In genomic region chr2:134271758-134272157, GRCh38 we compare ENCODE assay signal across 15 cellular contexts. TPM values are rescaled to one million over a fixed set of nuclear protein-coding genes. Genes with fewer than 3 reads are reported as not detected.
DNase-seq lines count a peak whose midpoint lies in the region; ATAC-seq, FAIRE-seq and TF ChIP-seq lines count a peak whose summit lies in the region.
"Had no signal": no experiment of that assay in that cellular context is flagged by ENCODE, and none has a peak within 500 bp of the region (broad histone marks: within the 10 kb centered on the region; RNA-seq: fewer than 3 reads in every experiment).

No MANE protein-coding gene starts in this region.

- no peak overlapping the region for H3K4me3 ChIP-seq in left ventricle myocardium inferior

- H3K36me3 Mint-ChIP-seq in activated CD8-positive, alpha-beta T cell treated with anti-CD3 and anti-CD28 coated beads, Interleukin-2, amount 10 ng/mL, durations not matched to agents 7 days and 5 days (ENCODE audit: low read depth) = peaks cover 48% of the 10 kb centered on the region

- POLR2A ChIA-PET in activated CD8-positive, alpha-beta T cell treated with anti-CD3 and anti-CD28 coated beads, Interleukin-2, amount 10 ng/mL, durations not matched to agents 7 days and 5 days (lab: Charles Lee) = interaction anchor here (0.8 to 0.9 kb wide), 2 partner anchors 9 kb away, joined by 3 read pairs; no protein-coding TSS in a partner anchor
- POLR2A ChIA-PET in GM10248 (lab: Yijun Ruan, JAX) = no interaction called here

- no peaks in the 10 kb centered on the region for H3K27me3 Mint-ChIP-seq in activated CD8-positive, alpha-beta T cell treated with anti-CD3 and anti-CD28 coated beads, Interleukin-2, amount 10 ng/mL, durations not matched to agents 7 days and 5 days (ENCODE audit: low read depth)
- no peaks in the 10 kb centered on the region for H3K27me3 Mint-ChIP-seq in stimulated activated naive CD8-positive, alpha-beta T cell treated with anti-CD3 and anti-CD28 coated beads, Interleukin-15, amount 100 ng/mL, for 72 hours

- no peaks in the 10 kb centered on the region for H3K27me3 ChIP-seq in left ventricle myocardium inferior (ENCODE audit: low read depth)

- no peaks in the 10 kb centered on the region for H3K9me3 ChIP-seq in left ventricle myocardium inferior (replicated peaks)

- TF ChIP-seq CTCF in left ventricle myocardium inferior (IDR thresholded peaks at IDR 0.05; ENCODE audit: borderline replicate concordance) (no peak), GM10248 (IDR thresholded peaks at IDR 0.05; ENCODE audit: control extremely low read depth, extremely low read depth, low read depth, missing control alignments) (no peak)

- intact Hi-C loops in left ventricle myocardium inferior (cut with micrococcal nuclease) = no loop called here
- intact Hi-C loops in left ventricle myocardium superior (cut with micrococcal nuclease) = no loop called here

- peaks cover 96% of the 10 kb centered on the region for H3K4me1 ChIP-seq in left ventricle myocardium inferior

- H3K36me3 ChIP-seq in left ventricle myocardium inferior = peaks cover 10% of the 10 kb centered on the region

- peak overlapping the region; percentile 71 for H3K27ac ChIP-seq in left ventricle myocardium inferior (replicated peaks)

- no peak for DNase-seq in left ventricle myocardium inferior
- DNase-seq in left ventricle myocardium superior = no peak
- DNase-seq in GM19239 (ENCODE audit: insufficient read length, low spot score) = no peak
- DNase-seq in activated CD8-positive, alpha-beta T cell treated with anti-CD3 and anti-CD28 coated beads, Interleukin-2, amount 10 ng/mL, durations not matched to agents 7 days and 5 days = no peak
- no peak for DNase-seq in stimulated activated naive CD8-positive, alpha-beta T cell treated with anti-CD3 and anti-CD28 coated beads, Interleukin-15, amount 100 ng/mL, for 72 hours
- DNase-seq in GM10248 (ENCODE audit: extremely low spot score) = no peak
- DNase-seq in RCC 7860 (ENCODE audit: low spot score) = no peak
- DNase-seq: activated CD4-positive, alpha-beta T cell treated with anti-CD3 and anti-CD28 coated beads for 1 hour; amniotic stem cell; central memory CD4-positive, alpha-beta T cell; effector memory CD4-positive, alpha-beta T cell; mesenchymal stem cell; NCI-H226; SHP77 treated with DMSO at 0.1 percent for 48 hours; stimulated activated CD4-positive, alpha-beta T cell treated with anti-CD3 and anti-CD28 coated beads, Interleukin-15, amount 100 ng/mL, for 24 hours had no signal

- H3K9me3 Mint-ChIP-seq in activated CD8-positive, alpha-beta T cell treated with anti-CD3 and anti-CD28 coated beads, Interleukin-2, amount 10 ng/mL, durations not matched to agents 7 days and 5 days (ENCODE audit: insufficient read depth) = no peaks in the 10 kb centered on the region
- H3K9me3 Mint-ChIP-seq in stimulated activated naive CD8-positive, alpha-beta T cell treated with anti-CD3 and anti-CD28 coated beads, Interleukin-15, amount 100 ng/mL, for 72 hours = no peaks in the 10 kb centered on the region

- H3K27ac Mint-ChIP-seq in activated CD8-positive, alpha-beta T cell treated with anti-CD3 and anti-CD28 coated beads, Interleukin-2, amount 10 ng/mL, durations not matched to agents 7 days and 5 days = no peak overlapping the region
- H3K27ac Mint-ChIP-seq in stimulated activated naive CD8-positive, alpha-beta T cell treated with anti-CD3 and anti-CD28 coated beads, Interleukin-15, amount 100 ng/mL, for 72 hours = no peak overlapping the region

- no peak overlapping the region for H3K4me3 Mint-ChIP-seq in activated CD8-positive, alpha-beta T cell treated with anti-CD3 and anti-CD28 coated beads, Interleukin-2, amount 10 ng/mL, durations not matched to agents 7 days and 5 days
- peak overlapping the region in 1 of 2 donors; percentile 46 for H3K4me3 Mint-ChIP-seq in stimulated activated naive CD8-positive, alpha-beta T cell treated with anti-CD3 and anti-CD28 coated beads, Interleukin-15, amount 100 ng/mL, for 72 hours

- peak; percentile 23 for FAIRE-seq in GM19239 (lab: Jason Lieb, UNC)
- FAIRE-seq in RCC 7860 (lab: Jason Lieb, UNC) = no peak

- peaks cover 40% of the 10 kb centered on the region for H3K4me1 Mint-ChIP-seq in activated CD8-positive, alpha-beta T cell treated with anti-CD3 and anti-CD28 coated beads, Interleukin-2, amount 10 ng/mL, durations not matched to agents 7 days and 5 days (ENCODE audit: low read depth)
- peaks cover 71% of the 10 kb centered on the region for H3K4me1 Mint-ChIP-seq in stimulated activated naive CD8-positive, alpha-beta T cell treated with anti-CD3 and anti-CD28 coated beads, Interleukin-15, amount 100 ng/mL, for 72 hours

- no peak for ATAC-seq in left ventricle myocardium superior
- peak; percentile 47 for ATAC-seq in activated CD8-positive, alpha-beta T cell treated with anti-CD3 and anti-CD28 coated beads, Interleukin-2, amount 10 ng/mL, durations not matched to agents 7 days and 5 days
- ATAC-seq in stimulated activated naive CD8-positive, alpha-beta T cell treated with anti-CD3 and anti-CD28 coated beads, Interleukin-15, amount 100 ng/mL, for 72 hours = peak; percentile 94

- CTCF ChIA-PET in activated CD8-positive, alpha-beta T cell treated with anti-CD3 and anti-CD28 coated beads, Interleukin-2, amount 10 ng/mL, durations not matched to agents 7 days and 5 days (lab: Charles Lee) = interaction anchor here (1.5 to 2.1 kb wide), 3 partner anchors 26 to 153 kb away, joined by 4 to 7 read pairs (median 7); no protein-coding TSS in a partner anchor
- CTCF ChIA-PET in GM10248 (lab: Yijun Ruan, JAX) = interaction anchor here (1.1 to 3.0 kb wide), 8 partner anchors 9 to 58 kb away, joined by 3 to 8 read pairs (median 4); partner anchors contain the start of gene MGAT5

RNA-seq across cellular contexts. Expression of gene MGAT5, which starts 17.9 kb away (rescaled TPM):
- 98.7 TPM for total RNA-seq in left ventricle myocardium inferior
- 98.1 TPM for total RNA-seq in left ventricle myocardium superior
- 10 to 100 TPM; 48.5 to 54.3 TPM for total RNA-seq in activated CD8-positive, alpha-beta T cell treated with anti-CD3 and anti-CD28 coated beads, Interleukin-2, amount 10 ng/mL, durations not matched to agents 7 days and 5 days
